20 cellular contexts compared by ENCODE assay signal in the genomic region with DNA sequence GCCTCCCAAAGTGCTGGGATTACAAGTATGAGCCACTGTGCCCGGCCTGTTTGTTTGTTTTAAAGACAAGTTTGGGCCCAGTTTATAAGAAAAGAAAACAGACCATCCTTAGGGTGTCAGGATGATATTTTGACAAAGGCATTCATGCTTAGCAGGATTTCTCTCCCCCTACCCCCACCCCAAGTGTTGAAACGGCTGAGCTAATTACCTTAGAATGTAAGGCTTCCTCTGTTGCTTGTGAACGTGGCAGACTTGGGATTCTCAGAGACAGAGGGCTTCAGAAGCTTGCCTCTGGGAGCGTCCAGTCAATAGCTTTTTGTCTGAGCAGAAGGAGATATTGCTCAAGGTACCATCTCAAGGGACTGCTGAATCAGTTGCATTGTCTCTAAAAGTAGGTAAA. TPM values are rescaled to one million over a fixed set of nuclear protein-coding genes. Genes with fewer than 3 reads are reported as not detected.
DNase-seq lines count a peak whose midpoint lies in the region; ATAC-seq and TF ChIP-seq lines count a peak whose summit lies in the region.
"Had no signal": no experiment of that assay in that cellular context is flagged by ENCODE, and none has a peak within 500 bp of the region (broad histone marks: within the 10 kb centered on the region; RNA-seq: fewer than 3 reads in every experiment).

No MANE protein-coding gene starts in this region.

- no peak overlapping the region for H3K4me2 ChIP-seq in SK-N-SH

- TF ChIP-seq RAD21 in SK-N-SH (IDR thresholded peaks at IDR 0.05; ENCODE audit: low read length) = no peak

- H3K9me3 ChIP-seq in sigmoid colon (no peaks in the 10 kb centered on the region), SK-N-SH (no peaks in the 10 kb centered on the region), Peyer's patch (no peaks in the 10 kb centered on the region)
- H3K9me3 ChIP-seq: adrenal gland, BE2C, colonic mucosa, lower lobe of right lung, SJCRH30 had no signal

- H3K27me3 ChIP-seq in sigmoid colon (no peaks in the 10 kb centered on the region), SK-N-SH (ENCODE audit: insufficient read depth) (no peaks in the 10 kb centered on the region), Peyer's patch (no peaks in the 10 kb centered on the region)
- H3K27me3 ChIP-seq: adrenal gland, BE2C, colonic mucosa, SJCRH30 had no signal

- TF ChIP-seq CTCF in WTC11 (IDR thresholded peaks at IDR 0.05) (no peak), sigmoid colon (IDR thresholded peaks at IDR 0.05) (no peak), SK-N-SH (IDR thresholded peaks at IDR 0.05) (no peak), Peyer's patch (IDR thresholded peaks at IDR 0.05) (no peak)

- peak; percentile 82 for DNase-seq in Caki2 (ENCODE audit: low read depth)
- DNase-seq in WTC11 (ENCODE audit: low spot score) = no peak
- DNase-seq in foreskin melanocyte = peak; percentile 28
- no peak for DNase-seq in sigmoid colon
- DNase-seq in activated T-cell treated with anti-CD3 and anti-CD28 coated beads, Interleukin-2, amount 50 U/mL, for 48 hours = no peak
- no peak for DNase-seq in SK-N-SH
- DNase-seq in Peyer's patch = no peak
- DNase-seq: activated CD4-positive, alpha-beta T cell treated with anti-CD3 and anti-CD28 coated beads, Interleukin-2, amount 50 U/mL, for 1 hour; adrenal gland; BE2C; colonic mucosa; DMS79 treated with DMSO at 0.1 percent for 48 hours; KG1; lower lobe of right lung; NCI-H1436; NCI-H226; SJCRH30; T1000 had no signal

- TF ChIP-seq POLR2A in sigmoid colon (IDR thresholded peaks at IDR 0.05) (no peak), Peyer's patch (IDR thresholded peaks at IDR 0.05) (no peak)

- H3K9me3 Mint-ChIP-seq in WTC11 = no peaks in the 10 kb centered on the region
- H3K9me3 Mint-ChIP-seq: stimulated activated effector memory CD8-positive, alpha-beta T cell treated with anti-CD3 and anti-CD28 coated beads, Interleukin-12 subunit alpha, Interleukin-12 subunit beta, amount 100 ng/mL, for 72 hours had no signal

- CTCF ChIA-PET in WTC11 (lab: Charles Lee) = interaction anchor here (1.9 kb wide), 1 partner anchor 12 kb away, joined by 8 read pairs; no protein-coding TSS in a partner anchor
- CTCF ChIA-PET in SK-N-SH (lab: Yijun Ruan, JAX) = interaction anchor here (0.8 to 1.1 kb wide), 2 partner anchors 17 to 25 kb away, joined by 3 read pairs; no protein-coding TSS in a partner anchor

- peak overlapping the region; percentile 78; the same call in 1 of the 2 replicates for H3K27ac Mint-ChIP-seq in WTC11
- H3K27ac Mint-ChIP-seq: stimulated activated effector memory CD8-positive, alpha-beta T cell treated with anti-CD3 and anti-CD28 coated beads, Interleukin-12 subunit alpha, Interleukin-12 subunit beta, amount 100 ng/mL, for 72 hours had no signal

- intact Hi-C loops in sigmoid colon (cut with DNase I) = no loop called here

- peaks cover 65% of the 10 kb centered on the region for H4K20me1 ChIP-seq in SK-N-SH (ENCODE audit: insufficient read depth)

- 81 to 83% methylated on average over 4 of the region's 4 CpGs for WGBS in sigmoid colon, 2 donors
- 94% methylated on average over 4 of the region's 4 CpGs for WGBS in SK-N-SH (ENCODE audit: low lambda C conversion rate)

- no peaks in the 10 kb centered on the region for H3K9me2 ChIP-seq in SK-N-SH

- no peaks in the 10 kb centered on the region for H3K36me3 ChIP-seq in sigmoid colon
- H3K36me3 ChIP-seq in SK-N-SH (replicated peaks in 1 of 2; ENCODE audit: control insufficient read depth in 1 of 2, insufficient read depth in 2 of 2, low read length in 1 of 2) = no peaks in the 10 kb centered on the region
- no peaks in the 10 kb centered on the region for H3K36me3 ChIP-seq in Peyer's patch
- H3K36me3 ChIP-seq: adrenal gland, BE2C, colonic mucosa, lower lobe of right lung, SJCRH30 had no signal

- POLR2A ChIA-PET in WTC11 (lab: Charles Lee) = interaction anchor here (0.6 kb wide), 1 partner anchor 68 kb away, joined by 3 read pairs; no protein-coding TSS in a partner anchor
- POLR2A ChIA-PET in SK-N-SH (lab: Yijun Ruan, JAX) = no interaction called here

- H3K27ac ChIP-seq in sigmoid colon (peak overlapping the region; percentile 9 to 93 (median 69)), SK-N-SH (ENCODE audit: low read depth in 2 of 2, low read length in 1 of 2) (no peak overlapping the region), Peyer's patch (no peak overlapping the region)
- H3K27ac ChIP-seq: adrenal gland, colonic mucosa, lower lobe of right lung, SJCRH30 had no signal

- H3K36me3 Mint-ChIP-seq in WTC11 = no peaks in the 10 kb centered on the region
- H3K36me3 Mint-ChIP-seq: stimulated activated effector memory CD8-positive, alpha-beta T cell treated with anti-CD3 and anti-CD28 coated beads, Interleukin-12 subunit alpha, Interleukin-12 subunit beta, amount 100 ng/mL, for 72 hours had no signal

- in situ Hi-C loops in Caki2 (cut with HindIII; ENCODE audit: low pct_unique_long_range_greater_than_20kb, low sequenced_read_pairs) = no loop called here

- peaks cover 67% of the 10 kb centered on the region for H3K4me1 Mint-ChIP-seq in WTC11

- peaks cover 100% of the 10 kb centered on the region for H3K79me2 ChIP-seq in SK-N-SH (ENCODE audit: insufficient read depth)

- ATAC-seq in WTC11 (no peak), GM19455 (IDR thresholded peaks at IDR 0.05; ENCODE audit: unreplicated experiment) (no peak)
- ATAC-seq: lower lobe of right lung; stimulated activated effector memory CD8-positive, alpha-beta T cell treated with anti-CD3 and anti-CD28 coated beads, Interleukin-12 subunit alpha, Interleukin-12 subunit beta, amount 100 ng/mL, for 72 hours had no signal

- no peak overlapping the region for H2AFZ ChIP-seq in SK-N-SH (ENCODE audit: low read depth)

- no peaks in the 10 kb centered on the region for H3K27me3 Mint-ChIP-seq in WTC11 (ENCODE audit: low read depth)

- no peak overlapping the region for H3K9ac ChIP-seq in SK-N-SH

- H3F3A ChIP-seq in SK-N-SH (replicated peaks; ENCODE audit: insufficient read depth) = peaks cover 25% of the 10 kb centered on the region

- H3K4me1 ChIP-seq in sigmoid colon = peaks cover 0 to 61% (median 45%) of the 10 kb centered on the region in 4 donors
- peaks cover 0 to 6% of the 10 kb centered on the region in 2 experiments; a peak in 2 of 4 replicates for H3K4me1 ChIP-seq in SK-N-SH (ENCODE audit: control insufficient read depth in 1 of 2, insufficient read depth in 2 of 2, low read depth in 1 of 2, low read length in 1 of 2)
- H3K4me1 ChIP-seq in Peyer's patch = peaks cover 0 to 17% (median 9%) of the 10 kb centered on the region in 4 donors
- H3K4me1 ChIP-seq: BE2C had no signal

- H3K4me3 Mint-ChIP-seq in WTC11 = no peak overlapping the region
- H3K4me3 Mint-ChIP-seq: stimulated activated effector memory CD8-positive, alpha-beta T cell treated with anti-CD3 and anti-CD28 coated beads, Interleukin-12 subunit alpha, Interleukin-12 subunit beta, amount 100 ng/mL, for 72 hours had no signal

- no peak for TF ChIP-seq EP300 in sigmoid colon (IDR thresholded peaks at IDR 0.05)
- TF ChIP-seq EP300 in SK-N-SH (IDR thresholded peaks at IDR 0.05; ENCODE audit: borderline replicate concordance in 1 of 2, low read depth in 1 of 2, low read length in 1 of 2) = no peak

- H3K4me3 ChIP-seq in sigmoid colon (no peak overlapping the region), SK-N-SH (ENCODE audit: low read depth in 2 of 2, low read length in 1 of 2) (no peak overlapping the region), Peyer's patch (no peak overlapping the region)
- H3K4me3 ChIP-seq: adrenal gland, colonic mucosa, lower lobe of right lung, SJCRH30 had no signal

TF ChIP-seq in WTC11, 78 proteins besides CTCF, POLR2A, EP300 and RAD21 (continues in another document):
- no peak for TF ChIP-seq ZNF232 (CRISPR knock-in tag; IDR thresholded peaks at IDR 0.05)
- no peak for TF ChIP-seq ZNF416 (CRISPR knock-in tag; IDR thresholded peaks at IDR 0.05)
- TF ChIP-seq, protein P1, sequence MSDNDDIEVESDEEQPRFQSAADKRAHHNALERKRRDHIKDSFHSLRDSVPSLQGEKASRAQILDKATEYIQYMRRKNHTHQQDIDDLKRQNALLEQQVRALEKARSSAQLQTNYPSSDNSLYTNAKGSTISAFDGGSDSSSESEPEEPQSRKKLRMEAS (CRISPR knock-in tag; IDR thresholded peaks at IDR 0.05) = no peak
- TF ChIP-seq ZNF671 (CRISPR knock-in tag; IDR thresholded peaks at IDR 0.05) = no peak
- no peak for TF ChIP-seq ZNF263 (CRISPR knock-in tag; IDR thresholded peaks at IDR 0.05; ENCODE audit: low read depth)
- TF ChIP-seq SP1 (CRISPR knock-in tag; conservative IDR thresholded peaks at IDR 0.05) = no peak
- no peak for TF ChIP-seq NFATC4 (CRISPR knock-in tag; IDR thresholded peaks at IDR 0.05)
- TF ChIP-seq TCF7 (CRISPR knock-in tag; IDR thresholded peaks at IDR 0.05; ENCODE audit: low read depth) = no peak
- TF ChIP-seq ATF1 (CRISPR knock-in tag; IDR thresholded peaks at IDR 0.05) = no peak
- no peak for TF ChIP-seq CREM (CRISPR knock-in tag; IDR thresholded peaks at IDR 0.05)
- no peak for TF ChIP-seq ZNF396 (CRISPR knock-in tag; IDR thresholded peaks at IDR 0.05; ENCODE audit: borderline replicate concordance)

TF ChIP-seq in SK-N-SH, 30 proteins besides CTCF, POLR2A, EP300 and RAD21:
- no peak for TF ChIP-seq NRF1 (IDR thresholded peaks at IDR 0.05; ENCODE audit: low read depth, low read length)

RNA-seq across cellular contexts. Expression of a gene that starts 24.0 kb away (rescaled TPM):
- total RNA-seq in Caki2 (2014; rRNA removed; shearing (Covaris generic); ENCODE audit: low replicate concordance) = 173 and 197 TPM in 2 replicates
- total RNA-seq in WTC11 (2021) (107 to 127 TPM (median 107 TPM) in 3 replicates), sigmoid colon (100 to 1,000 TPM in 1 of 4 donors, 10 to 100 TPM in 3; 51.7 to 121 (median 76.7) TPM), Peyer's patch (100 to 1,000 TPM; 116 to 533 (median 439) TPM)
- polyA plus RNA-seq in sigmoid colon (100 to 1,000 TPM; 109 to 277 (median 121) TPM), SK-N-SH (2012; rRNA removed) (115 and 127 TPM in 2 replicates)
- polyA plus RNA-seq in SK-N-SH (2012; cell fraction: cytosol; rRNA removed) = 44.1 and 52.4 TPM in 2 replicates
- 397 and 536 TPM in 2 replicates for polyA plus RNA-seq in SK-N-SH (2012; cell fraction: nucleus; rRNA removed)

Comparison
In these comparisons a context has a peak if more than half of its experiments do, and no peak if none do; other contexts are left out.
1. DNase-seq: peak in Caki2 (single experiment) and foreskin melanocyte (single experiment); none in WTC11 (single experiment), sigmoid colon (single experiment), activated T-cell treated with anti-CD3 and anti-CD28 coated beads, Interleukin-2, amount 50 U/mL, for 48 hours (0 of 2), SK-N-SH (single experiment) and Peyer's patch (0 of 3).
2. H3K27ac ChIP-seq: peak in sigmoid colon (4 of 4); none in SK-N-SH (0 of 2) and Peyer's patch (0 of 4).